Comparison of ENCODE assay signal across 1 cellular context in the genomic region with DNA sequence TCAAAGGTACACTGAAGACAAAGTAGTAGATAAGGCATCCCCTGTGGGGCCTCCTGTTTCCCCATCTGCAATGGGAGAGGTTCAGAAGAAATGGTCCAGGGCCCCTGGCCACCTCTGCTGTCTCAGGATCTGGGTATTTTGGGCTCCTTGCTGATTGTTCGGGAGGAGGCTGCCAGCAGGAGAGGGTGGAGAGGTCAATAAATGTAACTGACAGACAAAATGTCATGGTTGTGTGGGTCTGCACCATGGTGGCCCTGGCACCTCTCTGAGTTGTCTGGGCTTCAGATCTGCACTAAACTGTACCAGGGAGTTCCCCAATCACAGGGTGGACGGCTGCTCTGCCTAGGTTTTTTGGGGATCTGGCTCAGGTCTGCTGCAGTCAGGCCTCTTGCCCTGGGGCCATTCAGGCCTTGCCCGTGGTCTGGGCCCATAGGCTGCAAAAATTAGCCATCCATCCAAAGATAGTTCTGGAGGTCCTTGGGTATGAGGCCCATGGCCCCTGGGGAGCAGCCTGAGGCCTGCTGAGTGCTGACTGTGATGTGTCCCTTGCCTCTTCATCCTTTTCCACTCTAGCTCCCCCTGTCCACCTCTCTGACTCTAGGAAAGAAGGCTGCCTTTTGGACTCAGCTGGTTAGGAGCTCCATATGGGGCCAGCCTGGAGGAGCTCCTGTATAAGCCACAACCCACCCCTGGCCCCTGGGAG.
TF ChIP-seq lines count a peak whose summit lies in the region.

No MANE protein-coding gene starts in this region.

TF ChIP-seq in HCT116, 20 proteins besides CTCF, POLR2A, EP300 and RAD21:
- TF ChIP-seq YY1 (IDR thresholded peaks at IDR 0.05; ENCODE audit: extremely low read depth, insufficient replicate concordance, low read depth, low read length) (no peak), POLR2AphosphoS5 (IDR thresholded peaks at IDR 0.05; ENCODE audit: low read depth, low read length) (no peak), CEBPB (IDR thresholded peaks at IDR 0.05; ENCODE audit: low read depth) (no peak), ZFX (IDR thresholded peaks at IDR 0.05) (no peak), SIN3A (IDR thresholded peaks at IDR 0.05; ENCODE audit: low read depth) (no peak), EGR1 (IDR thresholded peaks at IDR 0.05; ENCODE audit: low read depth) (no peak), FOSL1 (IDR thresholded peaks at IDR 0.05; ENCODE audit: low read depth) (no peak), ZNF274 (IDR thresholded peaks at IDR 0.05; ENCODE audit: low read depth, low read length) (no peak)
- TF ChIP-seq, protein P1, sequence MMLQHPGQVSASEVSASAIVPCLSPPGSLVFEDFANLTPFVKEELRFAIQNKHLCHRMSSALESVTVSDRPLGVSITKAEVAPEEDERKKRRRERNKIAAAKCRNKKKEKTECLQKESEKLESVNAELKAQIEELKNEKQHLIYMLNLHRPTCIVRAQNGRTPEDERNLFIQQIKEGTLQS (IDR thresholded peaks at IDR 0.05): no peak
